ENCODE assay signal across 19 cellular contexts in genomic region chr7:1014681-1015080, GRCh38. TPM values are rescaled to one million over a fixed set of nuclear protein-coding genes. Genes with fewer than 3 reads are reported as not detected.
DNase-seq lines count a peak whose midpoint lies in the region; ATAC-seq, FAIRE-seq and TF ChIP-seq lines count a peak whose summit lies in the region.
"Had no signal": no experiment of that assay in that cellular context is flagged by ENCODE, and none has a peak within 500 bp of the region (broad histone marks: within the 10 kb centered on the region; RNA-seq: fewer than 3 reads in every experiment).

No MANE protein-coding gene starts in this region.

- FAIRE-seq in K562 (lab: Jason Lieb, UNC), result no peak
- FAIRE-seq: A549 had no signal

- H3K4me1 ChIP-seq in BLaER1 treated with 17β-estradiol and CSF1 and Interleukin-3, amounts not matched to agents 10 nM and 100 nM, result peaks cover 29 to 82% (median 67%) of the 10 kb centered on the region in 10 experiments
- peaks cover 0 to 79% of the 10 kb centered on the region in 2 experiments; a peak in 2 of 5 replicates for H3K4me1 ChIP-seq in K562 (replicated peaks in 1 of 2; ENCODE audit: control insufficient read depth in 2 of 2, insufficient read depth in 2 of 2, low read length in 2 of 2)
- peaks cover 0 to 28% (median 6%) of the 10 kb centered on the region in 6 donors for H3K4me1 ChIP-seq in spleen
- H3K4me1 ChIP-seq: A549 had no signal

- ATAC-seq in K562 (no peak), HG02678 (IDR thresholded peaks at IDR 0.05; ENCODE audit: unreplicated experiment) (no peak), GM21528 (IDR thresholded peaks at IDR 0.05; ENCODE audit: low FRiP score, unreplicated experiment) (no peak)
- ATAC-seq: A549 had no signal

- H3K4me3 ChIP-seq in BLaER1 treated with 17β-estradiol and CSF1 and Interleukin-3, amounts not matched to agents 10 nM and 100 nM, result no peak overlapping the region
- H3K4me3 ChIP-seq in K562 (no peak overlapping the region), spleen (no peak overlapping the region)
- H3K4me3 ChIP-seq: A549, GM23248 had no signal

- 0 out of 22 replicates have a peak overlapping the region, but pooled peaks of 1 of the 11 experiments have one; percentile 82 for H3K27ac ChIP-seq in BLaER1 treated with 17β-estradiol and CSF1 and Interleukin-3, amounts not matched to agents 10 nM and 100 nM
- H3K27ac ChIP-seq in K562 (ENCODE audit: extremely low read depth, low read depth, low read length) (no peak overlapping the region), spleen (no peak overlapping the region)
- H3K27ac ChIP-seq: A549, GM23248, HL-60 had no signal

- DNase-seq in G401 (ENCODE audit: low spot score), result peak; percentile 40
- no peak for DNase-seq in K562 (ENCODE audit: extremely low read depth in 1 of 4, low spot score in 3 of 4)
- DNase-seq in spleen, result peak; percentile 59
- no peak for DNase-seq in stimulated activated CD4-positive, alpha-beta T cell treated with anti-CD3 and anti-CD28 coated beads, Interleukin-4, amount 100 ng/mL, for 1 hour
- DNase-seq: CD4-positive, CD25-positive, alpha-beta regulatory T cell; DMS79 treated with DMSO at 0.1 percent for 48 hours; EL; GDM1; GM23248; H7; Kasumi-1; KBM-7 had no signal

- 86% methylated on average over 19 of the region's 20 CpGs for WGBS in K562 (ENCODE audit: insufficient coverage, low coverage, missing lambda C conversion rate)
- WGBS in spleen, 5 donors, result 88 to 94% (median 92%) methylated on average over 19 to 20 of the region's 20 CpGs

- peaks cover 43 to 88% (median 57%) of the 10 kb centered on the region in 11 experiments; a peak in 21 of 22 replicates for H4K20me1 ChIP-seq in BLaER1 treated with 17β-estradiol and CSF1 and Interleukin-3, amounts not matched to agents 10 nM and 100 nM
- peaks cover 7% of the 10 kb centered on the region for H4K20me1 ChIP-seq in K562 (replicated peaks; ENCODE audit: control insufficient read depth, insufficient read depth, low read length)

- no peak for TF ChIP-seq CTCF in K562 (IDR thresholded peaks at IDR 0.05 in 2 of 3, conservative IDR thresholded peaks at IDR 0.05 in 1 of 3; ENCODE audit: insufficient read depth in 2 of 3, low read depth in 1 of 3, low read length in 3 of 3)
- TF ChIP-seq CTCF in spleen (IDR thresholded peaks at IDR 0.05 in 8 of 11, conservative IDR thresholded peaks at IDR 0.05 in 3 of 11), result no peak

- TF ChIP-seq POLR2A in K562 (conservative IDR thresholded peaks at IDR 0.05) (no peak), spleen (IDR thresholded peaks at IDR 0.05) (no peak)

- no peak for TF ChIP-seq RAD21 in K562 (CRISPR knock-in tag; conservative IDR thresholded peaks at IDR 0.05 in 1 of 2, IDR thresholded peaks at IDR 0.05 in 1 of 2)

- no peaks in the 10 kb centered on the region for H3K9me1 ChIP-seq in K562 (ENCODE audit: control insufficient read depth, insufficient read depth, low read length)

- H2AFZ ChIP-seq in K562 (ENCODE audit: low read depth, low read length), result no peak overlapping the region
- H2AFZ ChIP-seq: GM23248 had no signal

- H3K36me3 ChIP-seq in BLaER1 treated with 17β-estradiol and CSF1 and Interleukin-3, amounts not matched to agents 10 nM and 100 nM, result peaks cover 0 to 23% (median 8%) of the 10 kb centered on the region in 11 experiments; a peak in 13 of 22 replicates
- H3K36me3 ChIP-seq in K562 (ENCODE audit: control insufficient read depth, insufficient read depth, low read length) (peaks cover 10% of the 10 kb centered on the region; the same call in 1 of the 3 replicates), spleen (peaks cover 0 to 23% (median 5%) of the 10 kb centered on the region in 6 donors)

- peaks cover 24% of the 10 kb centered on the region for H3K79me2 ChIP-seq in K562 (ENCODE audit: control insufficient read depth, insufficient read depth, low read length)

- TF ChIP-seq EP300 in K562 (IDR thresholded peaks at IDR 0.05; ENCODE audit: low read length), result no peak

- peaks cover 0 to 24% (median 0%) of the 10 kb centered on the region in 11 experiments; a peak in 5 of 22 replicates for H3K27me3 ChIP-seq in BLaER1 treated with 17β-estradiol and CSF1 and Interleukin-3, amounts not matched to agents 10 nM and 100 nM
- H3K27me3 ChIP-seq in K562 (ENCODE audit: control insufficient read depth in 2 of 2, insufficient read depth in 2 of 2, low read length in 2 of 2) (no peaks in the 10 kb centered on the region), spleen (replicated peaks in 1 of 7) (no peaks in the 10 kb centered on the region)

- CTCF ChIA-PET in K562 (lab: Yijun Ruan, JAX; ENCODE audit: low intra/inter-chr PET ratio), result no interaction called here

- POLR2A ChIA-PET in K562 (lab: Yijun Ruan, JAX), result interaction anchor here (0.5 to 0.8 kb wide), 2 partner anchors 11 to 20 kb away, joined by 3 to 4 read pairs; no protein-coding TSS in a partner anchor

- 0 out of 22 replicates have a peak, but pooled peaks cover 0 to 1% (median 0%) of the 10 kb centered on the region in 11 experiments for H3K9me3 ChIP-seq in BLaER1 treated with 17β-estradiol and CSF1 and Interleukin-3, amounts not matched to agents 10 nM and 100 nM (replicated peaks in 1 of 11)
- H3K9me3 ChIP-seq in K562 (replicated peaks; ENCODE audit: control insufficient read depth, insufficient read depth, low read depth, low read length) (no peaks in the 10 kb centered on the region), spleen (no peaks in the 10 kb centered on the region)
- H3K9me3 ChIP-seq: A549 had no signal

- intact Hi-C loops in K562 (cut with micrococcal nuclease), result no loop called here
- intact Hi-C loops in spleen (cut with DNase I; ENCODE audit: low total_unique reads), result no loop called here

- peak overlapping the region in 2 of 11 experiments; percentile 20 to 25; a peak in 3 of 22 replicates for H3K9ac ChIP-seq in BLaER1 treated with 17β-estradiol and CSF1 and Interleukin-3, amounts not matched to agents 10 nM and 100 nM
- peak overlapping the region in 1 of 2 experiments; percentile 76; a peak in 2 of 4 replicates for H3K9ac ChIP-seq in K562 (ENCODE audit: insufficient read depth in 1 of 2, low read depth in 2 of 2, low read length in 2 of 2)
- H3K9ac ChIP-seq: GM23248 had no signal

- H3K4me2 ChIP-seq in BLaER1 treated with 17β-estradiol and CSF1 and Interleukin-3, amounts not matched to agents 10 nM and 100 nM, result peak overlapping the region in 9 of 11 experiments; percentile 5 to 100 (median 95); a peak in 15 of 22 replicates
- no peak overlapping the region for H3K4me2 ChIP-seq in K562 (ENCODE audit: insufficient read depth, low read length)
- H3K4me2 ChIP-seq: A549 had no signal

- in situ Hi-C loops in G401 (cut with HindIII; ENCODE audit: low sequenced_read_pairs) (no loop called here), K562 (cut with MboI) (no loop called here)

- BruUV-seq in K562 (replicated peaks; lab: Mats Ljungman, UMichigan), result no TSS peak

RNA-seq across cellular contexts. Expression of gene GPR146, which starts 29.7 kb away (rescaled TPM):
- total RNA-seq in G401 (2014; rRNA removed; shearing (Covaris generic)), result 1.2 TPM in 1 of 2 replicates, not detected in the other
- total RNA-seq in K562 (2011; cell fraction: chromatin; rRNA removed; ENCODE audit: low replicate concordance), result 8.9 and 13.9 TPM in 2 replicates
- 11.3 and 14.1 TPM in 2 replicates for total RNA-seq in K562 (2011; cell fraction: nucleolus; rRNA removed)
- total RNA-seq in K562 (2011; cell fraction: nucleoplasm; rRNA removed), result 6.3 and 7.0 TPM in 2 replicates
- total RNA-seq in K562 (2014; rRNA removed) (0.41 and 1.3 TPM in 2 replicates), K562 (2014; rRNA removed; fragmentation: Illumina TruSeq; extraction: Trizol) (0.22 and 0.45 TPM in 2 replicates), K562 (2015; rRNA removed; fragmentation: Illumina TruSeq; extraction: Trizol) (0.40 and 0.68 TPM in 2 replicates), K562 (2021) (1.9 and 2.6 TPM in 2 replicates), spleen (10 to 100 TPM in 5 of 7 donors, 1 to 10 TPM in 2; 7.1 to 19.2 (median 13.3) TPM)
- polyA plus RNA-seq in K562 (2011; rRNA removed) (2.5 and 3.6 TPM in 2 replicates), K562 (2014; fragmentation: Illumina TruSeq; extraction: Trizol) (0.46 and 0.64 TPM in 2 replicates), K562 (2014; fragmentation: Nextera tagmentation; extraction: Ambion mirVana) (not detected), K562 (2014; rRNA removed) (0.67 and 1.8 TPM in 2 replicates), spleen (1 to 10 TPM; 3.9 to 7.3 (median 5.0) TPM)
- polyA plus RNA-seq in K562 (2011; cell fraction: cytosol; rRNA removed), result 2.5 and 8.6 TPM in 2 replicates
- 2.9 TPM in 2 replicates for polyA plus RNA-seq in K562 (2011; cell fraction: nucleus; rRNA removed)
- polyA plus RNA-seq in K562 (2012), result 1.8 and 2.2 TPM in 2 replicates
- 1.3 and 4.1 TPM in 2 replicates for polyA minus RNA-seq in K562 (2011; rRNA and poly(A)+ RNA removed)
- polyA minus RNA-seq in K562 (2011; cell fraction: cytosol; rRNA and poly(A)+ RNA removed), result 1.9 and 2.6 TPM in 2 replicates
- polyA minus RNA-seq in K562 (2011; cell fraction: nucleus; rRNA and poly(A)+ RNA removed), result 5.8 and 6.2 TPM in 2 replicates

RNA-seq across cellular contexts. Expression of gene CYP2W1, which starts 31.7 kb away (rescaled TPM):
- 0.34 TPM in 1 of 2 replicates, not detected in the other for total RNA-seq in G401 (2014; rRNA removed; shearing (Covaris generic))
- total RNA-seq in K562 (2011; cell fraction: chromatin; rRNA removed; ENCODE audit: low replicate concordance), result not detected in 2 replicates
- not detected in 2 replicates for total RNA-seq in K562 (2011; cell fraction: nucleolus; rRNA removed)
- not detected in 2 replicates for total RNA-seq in K562 (2011; cell fraction: nucleoplasm; rRNA removed)
- not detected in 2 replicates for total RNA-seq in K562 (2014; rRNA removed)
- not detected in 2 replicates for total RNA-seq in K562 (2014; rRNA removed; fragmentation: Illumina TruSeq; extraction: Trizol)
- not detected in 2 replicates for total RNA-seq in K562 (2015; rRNA removed; fragmentation: Illumina TruSeq; extraction: Trizol)
- total RNA-seq in K562 (2021), result not detected in 2 replicates
- polyA plus RNA-seq in K562 (2011; rRNA removed), result not detected in 2 replicates
- polyA plus RNA-seq in K562 (2011; cell fraction: cytosol; rRNA removed), result not detected in 2 replicates
- polyA plus RNA-seq in K562 (2011; cell fraction: nucleus; rRNA removed), result not detected in 2 replicates
- 0.14 TPM in 1 of 2 replicates, not detected in the other for polyA plus RNA-seq in K562 (2012)
- polyA plus RNA-seq in K562 (2014; fragmentation: Illumina TruSeq; extraction: Trizol), result not detected in 2 replicates
- not detected for polyA plus RNA-seq in K562 (2014; fragmentation: Nextera tagmentation; extraction: Ambion mirVana)
- polyA plus RNA-seq in K562 (2014; rRNA removed), result 0.07 TPM in 1 of 2 replicates, not detected in the other
- not detected in 2 replicates for polyA minus RNA-seq in K562 (2011; rRNA and poly(A)+ RNA removed)
- not detected in 2 replicates for polyA minus RNA-seq in K562 (2011; cell fraction: cytosol; rRNA and poly(A)+ RNA removed)
- polyA minus RNA-seq in K562 (2011; cell fraction: nucleus; rRNA and poly(A)+ RNA removed), result not detected in 2 replicates
- total RNA-seq in spleen, result 1 to 10 TPM in 1 of 7 donors, under 1 TPM in 4, not detected in 2; 0.13 to 1.2 (median 0.51) TPM
- under 1 TPM; 0.05 to 0.80 (median 0.28) TPM for polyA plus RNA-seq in spleen
- total RNA-seq: CD4-positive, CD25-positive, alpha-beta regulatory T cell; GM23248; H7 had no signal
- polyA plus RNA-seq: A549; AG04450; BJ; CD4-positive, CD25-positive, alpha-beta regulatory T cell; GM23248 had no signal

RNA-seq across cellular contexts. Expression of gene COX19, which starts 39.3 kb away (rescaled TPM):
- total RNA-seq in G401 (2014; rRNA removed; shearing (Covaris generic)), result 5.5 and 10.6 TPM in 2 replicates
- total RNA-seq in K562 (2011; cell fraction: chromatin; rRNA removed; ENCODE audit: low replicate concordance), result 75.3 and 83.0 TPM in 2 replicates
- total RNA-seq in K562 (2011; cell fraction: nucleolus; rRNA removed), result 39.2 and 42.0 TPM in 2 replicates
- 67.4 and 75.2 TPM in 2 replicates for total RNA-seq in K562 (2011; cell fraction: nucleoplasm; rRNA removed)
- total RNA-seq in K562 (2014; rRNA removed) (7.9 and 11.7 TPM in 2 replicates), K562 (2014; rRNA removed; fragmentation: Illumina TruSeq; extraction: Trizol) (9.8 and 11.9 TPM in 2 replicates), K562 (2015; rRNA removed; fragmentation: Illumina TruSeq; extraction: Trizol) (8.6 and 9.4 TPM in 2 replicates), K562 (2021) (10.2 and 10.5 TPM in 2 replicates), spleen (10 to 100 TPM; 12.4 to 29.1 (median 18.9) TPM)
- polyA plus RNA-seq in K562 (2011; rRNA removed) (7.3 and 8.1 TPM in 2 replicates), K562 (2014; fragmentation: Illumina TruSeq; extraction: Trizol) (6.0 and 6.1 TPM in 2 replicates), K562 (2014; fragmentation: Nextera tagmentation; extraction: Ambion mirVana) (1 to 10 TPM; 5.2 to 5.9 TPM), K562 (2014; rRNA removed) (10.4 and 11.1 TPM in 2 replicates), spleen (1 to 10 TPM; 7.1 to 8.9 (median 7.2) TPM)
- 5.8 and 6.1 TPM in 2 replicates for polyA plus RNA-seq in K562 (2011; cell fraction: cytosol; rRNA removed)
- polyA plus RNA-seq in K562 (2011; cell fraction: nucleus; rRNA removed), result 12.8 and 14.3 TPM in 2 replicates
- 8.1 and 9.5 TPM in 2 replicates for polyA plus RNA-seq in K562 (2012)
- polyA minus RNA-seq in K562 (2011; rRNA and poly(A)+ RNA removed), result 11.5 and 14.7 TPM in 2 replicates
- 1.1 and 2.5 TPM in 2 replicates for polyA minus RNA-seq in K562 (2011; cell fraction: cytosol; rRNA and poly(A)+ RNA removed)
- polyA minus RNA-seq in K562 (2011; cell fraction: nucleus; rRNA and poly(A)+ RNA removed), result 11.0 and 17.1 TPM in 2 replicates

Comparison
In these comparisons a context has a peak if more than half of its experiments do, and no peak if none do; other contexts are left out.
1. DNase-seq: peak in G401 (single experiment) and spleen (single experiment); none in K562 (0 of 4) and stimulated activated CD4-positive, alpha-beta T cell treated with anti-CD3 and anti-CD28 coated beads, Interleukin-4, amount 100 ng/mL, for 1 hour (single experiment).